In genomic region chr2:23824777-23825212, GRCh38 we compare ENCODE assay signal across 8 cellular contexts.
DNase-seq lines count a peak whose midpoint lies in the region; ATAC-seq and TF ChIP-seq lines count a peak whose summit lies in the region.

No MANE protein-coding gene starts in this region.

- TF ChIP-seq CTCF in mucosa of descending colon (IDR thresholded peaks at IDR 0.05), result peak; percentile 44

- intact Hi-C loops in mucosa of descending colon (cut with DNase I, micrococcal nuclease), result no loop called here

- H3K4me3 ChIP-seq in Jurkat, Clone E6-1 (ENCODE audit: low read length), result no peak overlapping the region
- no peak overlapping the region for H3K4me3 ChIP-seq in mucosa of descending colon

- DNase-seq in AG20443 (ENCODE audit: low spot score), result peak; percentile 41
- DNase-seq in GM04504 (ENCODE audit: low read depth), result peak; percentile 35
- DNase-seq in Jurkat, Clone E6-1 (ENCODE audit: low read depth, low spot score), result peak; percentile 47
- DNase-seq in RKO (ENCODE audit: low spot score), result peak; percentile 62
- peak; percentile 76 for DNase-seq in dermis blood vessel endothelial cell
- peak in 1 of 3 donors; percentile 73 for DNase-seq in mucosa of descending colon

- H3K36me3 ChIP-seq in mucosa of descending colon (ENCODE audit: low read depth), result no peaks in the 10 kb centered on the region

- no peaks in the 10 kb centered on the region for H3K4me1 ChIP-seq in mucosa of descending colon (ENCODE audit: low read depth)

- no peaks in the 10 kb centered on the region for H3K9me3 ChIP-seq in mucosa of descending colon

- ATAC-seq in mucosa of descending colon (peak; percentile 73), HG03108 (IDR thresholded peaks at IDR 0.05; ENCODE audit: unreplicated experiment) (no peak), GM18520 (IDR thresholded peaks at IDR 0.05; ENCODE audit: unreplicated experiment) (no peak)
